ENCODE assay signal across 9 cellular contexts in the genomic region with DNA sequence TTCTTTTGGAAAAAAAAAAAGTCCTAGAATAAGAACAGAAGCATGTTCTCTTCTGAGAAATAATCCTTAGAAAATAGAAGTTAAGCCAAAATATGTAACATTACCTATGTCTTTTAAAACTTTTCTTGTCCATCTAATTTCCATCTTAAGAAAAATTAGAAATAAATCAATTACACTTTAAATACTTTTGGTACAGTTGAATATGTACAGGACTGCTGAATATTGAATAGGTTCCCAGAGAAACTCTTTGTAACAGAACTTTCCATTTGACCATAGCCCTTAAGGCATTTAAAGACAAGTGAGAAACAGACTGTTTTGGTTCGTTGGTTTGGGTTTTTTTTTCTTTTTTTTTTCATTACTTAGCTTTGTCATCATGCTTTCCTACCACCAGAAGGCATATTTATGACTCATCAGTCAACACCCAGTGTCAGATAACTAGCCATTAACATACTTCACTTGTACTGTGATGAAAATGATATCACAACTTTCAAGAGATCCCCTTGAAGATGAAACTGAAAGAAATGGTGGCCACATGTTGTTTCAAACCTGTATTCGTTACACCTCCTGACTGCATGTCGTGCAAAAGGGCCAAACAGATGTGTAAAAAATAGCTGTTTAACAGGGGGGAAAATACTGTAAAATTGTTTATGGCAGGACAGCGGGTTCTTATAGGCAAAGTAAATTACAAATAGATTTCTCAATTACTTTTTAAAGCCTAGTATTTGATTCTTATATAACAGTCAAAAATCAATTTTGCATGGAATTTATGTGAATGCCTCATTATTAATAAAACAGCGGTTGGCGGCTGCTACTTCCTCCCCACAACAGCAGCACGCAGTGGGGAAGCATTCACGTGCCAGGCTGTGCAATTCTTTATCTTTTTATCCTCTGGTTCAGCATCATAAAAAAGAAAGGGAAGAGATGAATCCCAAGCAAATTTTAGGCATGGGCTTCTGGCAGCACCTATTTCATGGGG.
DNase-seq lines count a peak whose midpoint lies in the region; ATAC-seq and TF ChIP-seq lines count a peak whose summit lies in the region.
"Had no signal": no experiment of that assay in that cellular context is flagged by ENCODE, and none has a peak within 500 bp of the region (broad histone marks: within the 10 kb centered on the region; RNA-seq: fewer than 3 reads in every experiment).

No MANE protein-coding gene starts in this region.

- H3K79me2 ChIP-seq in Karpas-422 (ENCODE audit: low read length): no peaks in the 10 kb centered on the region
- H3K79me2 ChIP-seq in mammary epithelial cell (ENCODE audit: insufficient read depth, low read length): no peaks in the 10 kb centered on the region

- H3K4me1 ChIP-seq in Karpas-422 (ENCODE audit: low read length): peaks cover 5% of the 10 kb centered on the region; the same call in 1 of the 2 replicates
- no peaks in the 10 kb centered on the region for H3K4me1 ChIP-seq in mammary epithelial cell (ENCODE audit: insufficient read depth, low read length)
- H3K4me1 ChIP-seq in adrenal gland (replicated peaks in 1 of 2): no peaks in the 10 kb centered on the region

- H3K9me3 ChIP-seq in Karpas-422 (ENCODE audit: low read length) (no peaks in the 10 kb centered on the region), mammary epithelial cell (replicated peaks; ENCODE audit: insufficient read depth, low read length) (no peaks in the 10 kb centered on the region), adrenal gland (replicated peaks in 1 of 3) (no peaks in the 10 kb centered on the region)

- H3K27ac ChIP-seq in Karpas-422 (ENCODE audit: low read length): no peak overlapping the region
- no peak overlapping the region for H3K27ac ChIP-seq in mammary epithelial cell (ENCODE audit: insufficient read depth, low read depth, low read length)
- no peak overlapping the region for H3K27ac ChIP-seq in adrenal gland
- H3K27ac ChIP-seq: cardiac muscle cell had no signal

- ATAC-seq in GM21825 (IDR thresholded peaks at IDR 0.05; ENCODE audit: unreplicated experiment): peak; percentile 98
- peak; percentile 99 for ATAC-seq in stimulated activated effector memory CD8-positive, alpha-beta T cell treated with anti-CD3 and anti-CD28 coated beads, Interleukin-12 subunit alpha, Interleukin-12 subunit beta, amount 100 ng/mL, for 72 hours

- peak overlapping the region; percentile 13 for H3K4me2 ChIP-seq in Karpas-422 (ENCODE audit: low read depth, low read length, poor library complexity, severe bottlenecking)
- H3K4me2 ChIP-seq in mammary epithelial cell (ENCODE audit: insufficient read depth, low read depth, low read length): peak overlapping the region; percentile 35

- no peaks in the 10 kb centered on the region for H3K36me3 Mint-ChIP-seq in activated T-cell treated with anti-CD3 and anti-CD28 coated beads, Interleukin-2, amount 50 U/mL, for 24 hours (ENCODE audit: low read depth)
- no peaks in the 10 kb centered on the region for H3K36me3 Mint-ChIP-seq in stimulated activated effector memory CD8-positive, alpha-beta T cell treated with anti-CD3 and anti-CD28 coated beads, Interleukin-12 subunit alpha, Interleukin-12 subunit beta, amount 100 ng/mL, for 72 hours

- no TSS peak for BruUV-seq in mammary epithelial cell (replicated peaks; lab: Mats Ljungman, UMichigan)

- TF ChIP-seq POLR2A in adrenal gland (IDR thresholded peaks at IDR 0.05): no peak

- dilution Hi-C loops in mammary epithelial cell (cut with HindIII; ENCODE audit: low sequenced_read_pairs): no loop called here

- H4K20me1 ChIP-seq in Karpas-422 (ENCODE audit: insufficient read depth, low read depth, low read length) (no peaks in the 10 kb centered on the region), mammary epithelial cell (ENCODE audit: insufficient read depth, low read length) (no peaks in the 10 kb centered on the region)

- in situ Hi-C loops in mammary epithelial cell (cut with MboI; ENCODE audit: low sequenced_read_pairs in 2 of 2): no loop called here

- intact Hi-C loops in mammary epithelial cell (cut with micrococcal nuclease): loop anchor here (10.0 kb wide), 1 partner anchor 213 kb away; no protein-coding TSS in a partner anchor
- intact Hi-C loops in adrenal gland (cut with DNase I): no loop called here

- H3K9me3 Mint-ChIP-seq in activated T-cell treated with anti-CD3 and anti-CD28 coated beads, Interleukin-2, amount 50 U/mL, for 24 hours: peaks cover 5% of the 10 kb centered on the region
- H3K9me3 Mint-ChIP-seq in stimulated activated effector memory CD8-positive, alpha-beta T cell treated with anti-CD3 and anti-CD28 coated beads, Interleukin-12 subunit alpha, Interleukin-12 subunit beta, amount 100 ng/mL, for 72 hours: no peaks in the 10 kb centered on the region

- H3K27ac Mint-ChIP-seq in activated T-cell treated with anti-CD3 and anti-CD28 coated beads, Interleukin-2, amount 50 U/mL, for 24 hours: peak overlapping the region; percentile 92
- H3K27ac Mint-ChIP-seq in stimulated activated effector memory CD8-positive, alpha-beta T cell treated with anti-CD3 and anti-CD28 coated beads, Interleukin-12 subunit alpha, Interleukin-12 subunit beta, amount 100 ng/mL, for 72 hours: peak overlapping the region; percentile 81

- H2AFZ ChIP-seq in Karpas-422 (ENCODE audit: low read length) (no peak overlapping the region), mammary epithelial cell (ENCODE audit: low read depth, low read length) (no peak overlapping the region)

- no peaks in the 10 kb centered on the region for H3K36me3 ChIP-seq in Karpas-422 (ENCODE audit: insufficient read depth, low read length)
- no peaks in the 10 kb centered on the region for H3K36me3 ChIP-seq in mammary epithelial cell (ENCODE audit: insufficient read depth, low read length)
- H3K36me3 ChIP-seq in adrenal gland (replicated peaks in 1 of 2): no peaks in the 10 kb centered on the region
- H3K36me3 ChIP-seq: cardiac muscle cell had no signal

- DNase-seq in activated T-cell treated with anti-CD3 and anti-CD28 coated beads, Interleukin-2, amount 50 U/mL, for 24 hours: no peak
- no peak for DNase-seq in activated T-cell treated with anti-CD3 and anti-CD28 coated beads, Interleukin-2, amount 50 U/mL, for 48 hours
- DNase-seq in Karpas-422 (no peak), mammary epithelial cell (peak; percentile 39), adrenal gland (no peak), NCI-H1694 treated with DMSO at 0.1 percent for 48 hours (lab: John Stamatoyannopoulos, UW) (no peak)
- DNase-seq in stimulated activated effector memory CD8-positive, alpha-beta T cell treated with anti-CD3 and anti-CD28 coated beads, Interleukin-12 subunit alpha, Interleukin-12 subunit beta, amount 100 ng/mL, for 72 hours (ENCODE audit: low spot score in 2 of 2): peak; percentile 14 to 62

- no peaks in the 10 kb centered on the region for H3K27me3 ChIP-seq in Karpas-422 (ENCODE audit: low read length)
- peaks cover 4% of the 10 kb centered on the region for H3K27me3 ChIP-seq in mammary epithelial cell (ENCODE audit: insufficient read depth, low read length)
- no peaks in the 10 kb centered on the region for H3K27me3 ChIP-seq in adrenal gland
- H3K27me3 ChIP-seq: cardiac muscle cell had no signal

- H3K27me3 Mint-ChIP-seq in activated T-cell treated with anti-CD3 and anti-CD28 coated beads, Interleukin-2, amount 50 U/mL, for 24 hours: peaks cover 6% of the 10 kb centered on the region

- no peaks in the 10 kb centered on the region for H3K9me2 ChIP-seq in Karpas-422 (replicated peaks; ENCODE audit: insufficient read depth, low read length)

- H3K4me3 ChIP-seq in Karpas-422 (ENCODE audit: low read length) (no peak overlapping the region), mammary epithelial cell (replicated peaks in 1 of 3; ENCODE audit: insufficient read depth in 1 of 3, low read depth in 2 of 3, low read length in 3 of 3) (no peak overlapping the region), adrenal gland (no peak overlapping the region)
- H3K4me3 ChIP-seq: cardiac muscle cell had no signal

- no peak overlapping the region for H3K9ac ChIP-seq in Karpas-422 (ENCODE audit: low read length)
- H3K9ac ChIP-seq in mammary epithelial cell (ENCODE audit: insufficient read depth, low read length): no peak overlapping the region

- TF ChIP-seq CTCF in mammary epithelial cell (conservative IDR thresholded peaks at IDR 0.05 in 1 of 2, IDR thresholded peaks at IDR 0.05 in 1 of 2; ENCODE audit: extremely low read depth in 1 of 2, insufficient read depth in 1 of 2, low read depth in 1 of 2, low read length in 2 of 2) (peak in 1 of 2 donors; percentile 14), adrenal gland (IDR thresholded peaks at IDR 0.05) (no peak)

- peaks cover 28% of the 10 kb centered on the region for H3K4me1 Mint-ChIP-seq in activated T-cell treated with anti-CD3 and anti-CD28 coated beads, Interleukin-2, amount 50 U/mL, for 24 hours (ENCODE audit: low read depth)
- peaks cover 20% of the 10 kb centered on the region for H3K4me1 Mint-ChIP-seq in stimulated activated effector memory CD8-positive, alpha-beta T cell treated with anti-CD3 and anti-CD28 coated beads, Interleukin-12 subunit alpha, Interleukin-12 subunit beta, amount 100 ng/mL, for 72 hours

- peak overlapping the region; percentile 23 for H3K4me3 Mint-ChIP-seq in activated T-cell treated with anti-CD3 and anti-CD28 coated beads, Interleukin-2, amount 50 U/mL, for 24 hours
- peak overlapping the region; percentile 20 for H3K4me3 Mint-ChIP-seq in stimulated activated effector memory CD8-positive, alpha-beta T cell treated with anti-CD3 and anti-CD28 coated beads, Interleukin-12 subunit alpha, Interleukin-12 subunit beta, amount 100 ng/mL, for 72 hours

- 75% methylated on average over 8 of the region's 8 CpGs for WGBS in mammary epithelial cell (ENCODE audit: low coverage, missing lambda C conversion rate)
- 67 to 76% (median 68%) methylated on average over 8 of the region's 8 CpGs for WGBS in adrenal gland, 4 donors

- CTCF ChIA-PET in mammary epithelial cell (lab: Charles Lee; ENCODE audit: low non-redundant PET): no interaction called here

Comparison
In these comparisons a context has a peak if more than half of its experiments do, and no peak if none do; other contexts are left out.
1. DNase-seq: peak in mammary epithelial cell (single experiment) and stimulated activated effector memory CD8-positive, alpha-beta T cell treated with anti-CD3 and anti-CD28 coated beads, Interleukin-12 subunit alpha, Interleukin-12 subunit beta, amount 100 ng/mL, for 72 hours (2 of 2); none in activated T-cell treated with anti-CD3 and anti-CD28 coated beads, Interleukin-2, amount 50 U/mL, for 24 hours (single experiment), activated T-cell treated with anti-CD3 and anti-CD28 coated beads, Interleukin-2, amount 50 U/mL, for 48 hours (0 of 2), Karpas-422 (single experiment), adrenal gland (0 of 7) and NCI-H1694 treated with DMSO at 0.1 percent for 48 hours (single experiment).